Comparison of ENCODE assay signal across 1 cellular context in genomic region chr19:3324405-3324856, GRCh38.
TF ChIP-seq lines count a peak whose summit lies in the region.

No MANE protein-coding gene starts in this region.

TF ChIP-seq in K562, 482 proteins besides CTCF, POLR2A, EP300 and RAD21 (continued from another document and continues in another):
- TF ChIP-seq CHAMP1 (IDR thresholded peaks at IDR 0.05), result 0 out of 2 replicates have a peak, but pooled peaks have one; percentile 25
- peak; percentile 34; the same call in 1 of the 2 replicates for TF ChIP-seq EHMT2 (IDR thresholded peaks at IDR 0.05)
- peak; percentile 29; the same call in 1 of the 2 replicates for TF ChIP-seq JUND (IDR thresholded peaks at IDR 0.05; ENCODE audit: borderline replicate concordance, low read depth, low read length)
- TF ChIP-seq JUND (tag; IDR thresholded peaks at IDR 0.05; ENCODE audit: borderline replicate concordance, low read depth, low read length), result no peak
- TF ChIP-seq, protein P1, sequence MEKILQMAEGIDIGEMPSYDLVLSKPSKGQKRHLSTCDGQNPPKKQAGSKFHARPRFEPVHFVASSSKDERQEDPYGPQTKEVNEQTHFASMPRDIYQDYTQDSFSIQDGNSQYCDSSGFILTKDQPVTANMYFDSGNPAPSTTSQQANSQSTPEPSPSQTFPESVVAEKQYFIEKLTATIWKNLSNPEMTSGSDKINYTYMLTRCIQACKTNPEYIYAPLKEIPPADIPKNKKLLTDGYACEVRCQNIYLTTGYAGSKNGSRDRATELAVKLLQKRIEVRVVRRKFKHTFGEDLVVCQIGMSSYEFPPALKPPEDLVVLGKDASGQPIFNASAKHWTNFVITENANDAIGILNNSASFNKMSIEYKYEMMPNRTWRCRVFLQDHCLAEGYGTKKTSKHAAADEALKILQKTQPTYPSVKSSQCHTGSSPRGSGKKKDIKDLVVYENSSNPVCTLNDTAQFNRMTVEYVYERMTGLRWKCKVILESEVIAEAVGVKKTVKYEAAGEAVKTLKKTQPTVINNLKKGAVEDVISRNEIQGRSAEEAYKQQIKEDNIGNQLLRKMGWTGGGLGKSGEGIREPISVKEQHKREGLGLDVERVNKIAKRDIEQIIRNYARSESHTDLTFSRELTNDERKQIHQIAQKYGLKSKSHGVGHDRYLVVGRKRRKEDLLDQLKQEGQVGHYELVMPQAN (IDR thresholded peaks at IDR 0.05; ENCODE audit: borderline replicate concordance), result 0 out of 2 replicates have a peak, but pooled peaks have one; percentile 22
- TF ChIP-seq ZNF644 (tag; IDR thresholded peaks at IDR 0.05; ENCODE audit: low read depth), result no peak
- TF ChIP-seq BMI1 (IDR thresholded peaks at IDR 0.05; ENCODE audit: low read length), result no peak
- no peak for TF ChIP-seq POLR2AphosphoS2 (IDR thresholded peaks at IDR 0.05; ENCODE audit: low read length)
- TF ChIP-seq NFXL1 (CRISPR knock-in tag; IDR thresholded peaks at IDR 0.05), result no peak
- no peak for TF ChIP-seq ZNF707 (CRISPR knock-in tag; conservative IDR thresholded peaks at IDR 0.05)
- no peak for TF ChIP-seq HEY1 (CRISPR knock-in tag; IDR thresholded peaks at IDR 0.05; ENCODE audit: borderline replicate concordance)
- TF ChIP-seq, protein P2, sequence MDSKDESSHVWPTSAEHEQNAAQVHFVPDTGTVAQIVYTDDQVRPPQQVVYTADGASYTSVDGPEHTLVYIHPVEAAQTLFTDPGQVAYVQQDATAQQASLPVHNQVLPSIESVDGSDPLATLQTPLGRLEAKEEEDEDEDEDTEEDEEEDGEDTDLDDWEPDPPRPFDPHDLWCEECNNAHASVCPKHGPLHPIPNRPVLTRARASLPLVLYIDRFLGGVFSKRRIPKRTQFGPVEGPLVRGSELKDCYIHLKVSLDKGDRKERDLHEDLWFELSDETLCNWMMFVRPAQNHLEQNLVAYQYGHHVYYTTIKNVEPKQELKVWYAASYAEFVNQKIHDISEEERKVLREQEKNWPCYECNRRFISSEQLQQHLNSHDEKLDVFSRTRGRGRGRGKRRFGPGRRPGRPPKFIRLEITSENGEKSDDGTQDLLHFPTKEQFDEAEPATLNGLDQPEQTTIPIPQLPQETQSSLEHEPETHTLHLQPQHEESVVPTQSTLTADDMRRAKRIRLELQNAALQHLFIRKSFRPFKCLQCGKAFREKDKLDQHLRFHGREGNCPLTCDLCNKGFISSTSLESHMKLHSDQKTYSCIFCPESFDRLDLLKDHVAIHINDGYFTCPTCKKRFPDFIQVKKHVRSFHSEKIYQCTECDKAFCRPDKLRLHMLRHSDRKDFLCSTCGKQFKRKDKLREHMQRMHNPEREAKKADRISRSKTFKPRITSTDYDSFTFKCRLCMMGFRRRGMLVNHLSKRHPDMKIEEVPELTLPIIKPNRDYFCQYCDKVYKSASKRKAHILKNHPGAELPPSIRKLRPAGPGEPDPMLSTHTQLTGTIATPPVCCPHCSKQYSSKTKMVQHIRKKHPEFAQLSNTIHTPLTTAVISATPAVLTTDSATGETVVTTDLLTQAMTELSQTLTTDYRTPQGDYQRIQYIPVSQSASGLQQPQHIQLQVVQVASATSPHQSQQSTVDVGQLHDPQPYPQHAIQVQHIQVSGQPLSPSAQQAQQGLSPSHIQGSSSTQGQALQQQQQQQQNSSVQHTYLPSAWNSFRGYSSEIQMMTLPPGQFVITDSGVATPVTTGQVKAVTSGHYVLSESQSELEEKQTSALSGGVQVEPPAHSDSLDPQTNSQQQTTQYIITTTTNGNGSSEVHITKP (IDR thresholded peaks at IDR 0.05; ENCODE audit: partially characterized antibody), result no peak
- TF ChIP-seq ZFP36 (IDR thresholded peaks at IDR 0.05; ENCODE audit: low read depth, low read length, partially characterized antibody), result peak; percentile 92
- no peak for TF ChIP-seq ZBTB8A (IDR thresholded peaks at IDR 0.05; ENCODE audit: partially characterized antibody)
- TF ChIP-seq ARNT (IDR thresholded peaks at IDR 0.05), result peak in 1 of 2 experiments; percentile 72; a peak in 1 of 4 replicates
- TF ChIP-seq BCOR (IDR thresholded peaks at IDR 0.05), result peak; percentile 99
- no peak for TF ChIP-seq ZNF184 (CRISPR knock-in tag; IDR thresholded peaks at IDR 0.05)
- TF ChIP-seq MTF1 (CRISPR knock-in tag; IDR thresholded peaks at IDR 0.05; ENCODE audit: borderline replicate concordance), result no peak
- TF ChIP-seq TBP (optimal IDR thresholded peaks at IDR 0.05; ENCODE audit: low read depth, low read length), result peak; percentile 19
- TF ChIP-seq ZNF175 (CRISPR knock-in tag; IDR thresholded peaks at IDR 0.05; ENCODE audit: low read depth), result no peak
- no peak for TF ChIP-seq CTBP1 (IDR thresholded peaks at IDR 0.05; ENCODE audit: borderline replicate concordance)
- TF ChIP-seq, protein P3, sequence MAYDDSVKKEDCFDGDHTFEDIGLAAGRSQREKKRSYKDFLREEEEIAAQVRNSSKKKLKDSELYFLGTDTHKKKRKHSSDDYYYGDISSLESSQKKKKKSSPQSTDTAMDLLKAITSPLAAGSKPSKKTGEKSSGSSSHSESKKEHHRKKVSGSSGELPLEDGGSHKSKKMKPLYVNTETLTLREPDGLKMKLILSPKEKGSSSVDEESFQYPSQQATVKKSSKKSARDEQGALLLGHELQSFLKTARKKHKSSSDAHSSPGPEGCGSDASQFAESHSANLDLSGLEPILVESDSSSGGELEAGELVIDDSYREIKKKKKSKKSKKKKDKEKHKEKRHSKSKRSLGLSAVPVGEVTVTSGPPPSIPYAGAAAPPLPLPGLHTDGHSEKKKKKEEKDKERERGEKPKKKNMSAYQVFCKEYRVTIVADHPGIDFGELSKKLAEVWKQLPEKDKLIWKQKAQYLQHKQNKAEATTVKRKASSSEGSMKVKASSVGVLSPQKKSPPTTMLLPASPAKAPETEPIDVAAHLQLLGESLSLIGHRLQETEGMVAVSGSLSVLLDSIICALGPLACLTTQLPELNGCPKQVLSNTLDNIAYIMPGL (CRISPR knock-in tag; IDR thresholded peaks at IDR 0.05), result no peak
- no peak for TF ChIP-seq COPS2 (conservative IDR thresholded peaks at IDR 0.05)
- peak; percentile 19; the same call in 1 of the 2 replicates for TF ChIP-seq XRCC5 (IDR thresholded peaks at IDR 0.05; ENCODE audit: low read depth, low read length)
- TF ChIP-seq SOX6 (IDR thresholded peaks at IDR 0.05), result no peak
- TF ChIP-seq NCOR1 (IDR thresholded peaks at IDR 0.05), result 0 out of 2 replicates have a peak, but pooled peaks have one; percentile 21
- no peak for TF ChIP-seq CHD4 (IDR thresholded peaks at IDR 0.05; ENCODE audit: insufficient read depth, insufficient replicate concordance, low read depth, low read length, poor library complexity, severe bottlenecking)
- TF ChIP-seq GATAD2A (IDR thresholded peaks at IDR 0.05), result no peak
- TF ChIP-seq SMC3 (conservative IDR thresholded peaks at IDR 0.05; ENCODE audit: insufficient read depth, low read depth, low read length), result peak; percentile 71
- TF ChIP-seq, protein P4, sequence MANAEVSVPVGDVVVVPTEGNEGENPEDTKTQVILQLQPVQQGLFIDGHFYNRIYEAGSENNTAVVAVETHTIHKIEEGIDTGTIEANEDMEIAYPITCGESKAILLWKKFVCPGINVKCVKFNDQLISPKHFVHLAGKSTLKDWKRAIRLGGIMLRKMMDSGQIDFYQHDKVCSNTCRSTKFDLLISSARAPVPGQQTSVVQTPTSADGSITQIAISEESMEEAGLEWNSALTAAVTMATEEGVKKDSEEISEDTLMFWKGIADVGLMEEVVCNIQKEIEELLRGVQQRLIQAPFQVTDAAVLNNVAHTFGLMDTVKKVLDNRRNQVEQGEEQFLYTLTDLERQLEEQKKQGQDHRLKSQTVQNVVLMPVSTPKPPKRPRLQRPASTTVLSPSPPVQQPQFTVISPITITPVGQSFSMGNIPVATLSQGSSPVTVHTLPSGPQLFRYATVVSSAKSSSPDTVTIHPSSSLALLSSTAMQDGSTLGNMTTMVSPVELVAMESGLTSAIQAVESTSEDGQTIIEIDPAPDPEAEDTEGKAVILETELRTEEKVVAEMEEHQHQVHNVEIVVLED (CRISPR knock-in tag; IDR thresholded peaks at IDR 0.05), result no peak
- TF ChIP-seq ADNP (tag; IDR thresholded peaks at IDR 0.05), result peak; percentile 52
- TF ChIP-seq HNRNPH1 (optimal IDR thresholded peaks at IDR 0.05; ENCODE audit: low read depth, low read length), result no peak
- TF ChIP-seq HDGF (IDR thresholded peaks at IDR 0.05), result no peak
- no peak for TF ChIP-seq ZNF174 (CRISPR knock-in tag; IDR thresholded peaks at IDR 0.05)
- no peak for TF ChIP-seq NELFE (IDR thresholded peaks at IDR 0.05; ENCODE audit: insufficient read depth, insufficient read length)
- no peak for TF ChIP-seq TRIM28 (IDR thresholded peaks at IDR 0.05)
- TF ChIP-seq YY1 (IDR thresholded peaks at IDR 0.05; ENCODE audit: borderline replicate concordance in 1 of 3, control insufficient read depth in 1 of 3, extremely low read depth in 1 of 3, insufficient read depth in 3 of 3, insufficient read length in 1 of 3, insufficient replicate concordance in 2 of 3, low read depth in 1 of 3, low read length in 2 of 3), result no peak
- no peak for TF ChIP-seq ZNF717 (CRISPR knock-in tag; IDR thresholded peaks at IDR 0.05)
- no peak for TF ChIP-seq POLR3A (IDR thresholded peaks at IDR 0.05; ENCODE audit: borderline replicate concordance, extremely low read depth, insufficient read depth, insufficient read length)
- no peak for TF ChIP-seq JUN (IDR thresholded peaks at IDR 0.05; ENCODE audit: borderline replicate concordance, low read depth, low read length)
- TF ChIP-seq JUN (CRISPR knock-in tag; IDR thresholded peaks at IDR 0.05; ENCODE audit: borderline replicate concordance), result no peak
- TF ChIP-seq ZSCAN29 (IDR thresholded peaks at IDR 0.05), result no peak
- TF ChIP-seq DPF2 (IDR thresholded peaks at IDR 0.05), result 0 out of 2 replicates have a peak, but pooled peaks have one; percentile 28
- 0 out of 4 replicates have a peak, but pooled peaks of 1 of the 2 experiments have one; percentile 14 for TF ChIP-seq TRIM24 (IDR thresholded peaks at IDR 0.05)
- TF ChIP-seq, protein P5, sequence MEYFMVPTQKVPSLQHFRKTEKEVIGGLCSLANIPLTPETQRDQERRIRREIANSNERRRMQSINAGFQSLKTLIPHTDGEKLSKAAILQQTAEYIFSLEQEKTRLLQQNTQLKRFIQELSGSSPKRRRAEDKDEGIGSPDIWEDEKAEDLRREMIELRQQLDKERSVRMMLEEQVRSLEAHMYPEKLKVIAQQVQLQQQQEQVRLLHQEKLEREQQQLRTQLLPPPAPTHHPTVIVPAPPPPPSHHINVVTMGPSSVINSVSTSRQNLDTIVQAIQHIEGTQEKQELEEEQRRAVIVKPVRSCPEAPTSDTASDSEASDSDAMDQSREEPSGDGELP (CRISPR knock-in tag; IDR thresholded peaks at IDR 0.05; ENCODE audit: borderline replicate concordance), result no peak
- 0 out of 2 replicates have a peak, but pooled peaks have one; percentile 10 for TF ChIP-seq KLF16 (IDR thresholded peaks at IDR 0.05)
- peak; percentile 42; the same call in 1 of the 2 replicates for TF ChIP-seq TOE1 (IDR thresholded peaks at IDR 0.05; ENCODE audit: borderline replicate concordance)
- no peak for TF ChIP-seq TOE1 (CRISPR knock-in tag; IDR thresholded peaks at IDR 0.05; ENCODE audit: borderline replicate concordance, low read depth)
- TF ChIP-seq CBX1 (IDR thresholded peaks at IDR 0.05; ENCODE audit: low read depth), result peak; percentile 52
- TF ChIP-seq, protein P6, sequence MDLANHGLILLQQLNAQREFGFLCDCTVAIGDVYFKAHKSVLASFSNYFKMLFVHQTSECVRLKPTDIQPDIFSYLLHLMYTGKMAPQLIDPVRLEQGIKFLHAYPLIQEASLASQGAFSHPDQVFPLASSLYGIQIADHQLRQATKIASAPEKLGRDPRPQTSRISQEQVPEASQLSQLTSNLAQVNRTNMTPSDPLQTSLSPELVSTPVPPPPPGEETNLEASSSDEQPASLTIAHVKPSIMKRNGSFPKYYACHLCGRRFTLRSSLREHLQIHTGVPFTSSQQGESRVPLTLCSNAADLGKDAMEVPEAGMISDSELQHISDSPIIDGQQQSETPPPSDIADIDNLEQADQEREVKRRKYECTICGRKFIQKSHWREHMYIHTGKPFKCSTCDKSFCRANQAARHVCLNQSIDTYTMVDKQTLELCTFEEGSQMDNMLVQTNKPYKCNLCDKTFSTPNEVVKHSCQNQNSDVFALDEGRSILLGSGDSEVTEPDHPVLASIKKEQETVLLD (IDR thresholded peaks at IDR 0.05), result no peak
- TF ChIP-seq, protein P7, sequence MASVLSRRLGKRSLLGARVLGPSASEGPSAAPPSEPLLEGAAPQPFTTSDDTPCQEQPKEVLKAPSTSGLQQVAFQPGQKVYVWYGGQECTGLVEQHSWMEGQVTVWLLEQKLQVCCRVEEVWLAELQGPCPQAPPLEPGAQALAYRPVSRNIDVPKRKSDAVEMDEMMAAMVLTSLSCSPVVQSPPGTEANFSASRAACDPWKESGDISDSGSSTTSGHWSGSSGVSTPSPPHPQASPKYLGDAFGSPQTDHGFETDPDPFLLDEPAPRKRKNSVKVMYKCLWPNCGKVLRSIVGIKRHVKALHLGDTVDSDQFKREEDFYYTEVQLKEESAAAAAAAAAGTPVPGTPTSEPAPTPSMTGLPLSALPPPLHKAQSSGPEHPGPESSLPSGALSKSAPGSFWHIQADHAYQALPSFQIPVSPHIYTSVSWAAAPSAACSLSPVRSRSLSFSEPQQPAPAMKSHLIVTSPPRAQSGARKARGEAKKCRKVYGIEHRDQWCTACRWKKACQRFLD (CRISPR knock-in tag; IDR thresholded peaks at IDR 0.05), result no peak
- no peak for TF ChIP-seq E2F4 (CRISPR knock-in tag; IDR thresholded peaks at IDR 0.05; ENCODE audit: low read depth)
- no peak for TF ChIP-seq GABPA (tag; conservative IDR thresholded peaks at IDR 0.05; ENCODE audit: low read depth)
- peak in 1 of 2 experiments; percentile 65; a peak in 1 of 4 replicates for TF ChIP-seq TEAD1 (CRISPR knock-in tag; IDR thresholded peaks at IDR 0.05)
- no peak for TF ChIP-seq GATAD2B (IDR thresholded peaks at IDR 0.05; ENCODE audit: borderline replicate concordance)
